In the genomic region with DNA sequence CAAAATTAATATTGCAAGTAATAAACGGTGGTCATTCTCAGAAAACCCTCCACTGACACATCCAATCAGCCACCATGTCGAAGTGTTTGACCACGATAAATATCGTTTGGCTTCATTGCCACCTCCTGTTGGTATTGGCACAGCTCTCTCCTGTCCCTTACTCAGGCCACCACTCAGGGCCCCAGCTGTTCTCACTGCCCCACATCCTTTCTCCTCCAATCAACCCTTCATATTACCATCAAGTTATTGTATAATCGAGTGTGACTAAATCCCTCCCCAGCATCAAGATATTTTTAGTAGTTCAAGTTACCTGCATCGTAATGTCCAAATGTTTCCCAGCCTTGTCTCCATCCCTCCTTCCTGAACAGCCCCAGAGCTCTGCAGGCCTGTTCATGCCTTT, we compare ENCODE assay signal across 21 cellular contexts. TPM values are rescaled to one million over a fixed set of nuclear protein-coding genes. Genes with fewer than 3 reads are reported as not detected.
DNase-seq lines count a peak whose midpoint lies in the region; ATAC-seq, FAIRE-seq and TF ChIP-seq lines count a peak whose summit lies in the region.
"Had no signal": no experiment of that assay in that cellular context is flagged by ENCODE, and none has a peak within 500 bp of the region (broad histone marks: within the 10 kb centered on the region; RNA-seq: fewer than 3 reads in every experiment).

No MANE protein-coding gene starts in this region.

- no peak overlapping the region for H4K8ac ChIP-seq in mesenchymal stem cell (ENCODE audit: low read length)

- H3K4me3 ChIP-seq in mesenchymal stem cell (ENCODE audit: insufficient read depth in 1 of 2, low read depth in 1 of 2, low read length in 2 of 2) (no peak overlapping the region), gastroesophageal sphincter (no peak overlapping the region)
- H3K4me3 ChIP-seq: Peyer's patch had no signal

- H2AK5ac ChIP-seq in mesenchymal stem cell (ENCODE audit: low read length, severe bottlenecking): peak overlapping the region; percentile 49

- ATAC-seq in T-helper 17 cell: no peak
- no peak for ATAC-seq in stimulated activated naive B cell treated with anti-CD40 and anti-IgM and Interleukin-4, amounts not matched to agents 10 μg/mL and 1 μg/mL and 100 μg/mL, for 72 hours (replicated peaks)
- no peak for ATAC-seq in gastroesophageal sphincter
- ATAC-seq: Right ventricle myocardium inferior had no signal

- no peak for TF ChIP-seq POLR2A in gastroesophageal sphincter (IDR thresholded peaks at IDR 0.05)

- H3K14ac ChIP-seq in mesenchymal stem cell (ENCODE audit: low read length in 2 of 2): no peak overlapping the region

- H3K4me2 ChIP-seq in mesenchymal stem cell (ENCODE audit: low read length, poor library complexity, severe bottlenecking): no peak overlapping the region

- no peak overlapping the region for H4K91ac ChIP-seq in mesenchymal stem cell (ENCODE audit: low read length)

- H3K27ac Mint-ChIP-seq in activated naive CD4-positive, alpha-beta T cell treated with anti-CD3 and anti-CD28 coated beads, Interleukin-2, amount 50 U/mL, for 24 hours: peak overlapping the region; percentile 57
- H3K27ac Mint-ChIP-seq in T-helper 17 cell: peak overlapping the region; percentile 57
- H3K27ac Mint-ChIP-seq in stimulated activated naive B cell treated with anti-CD40 and anti-IgM and Interleukin-4, amounts not matched to agents 10 μg/mL and 1 μg/mL and 100 μg/mL, for 72 hours: peak overlapping the region; percentile 44
- H3K27ac Mint-ChIP-seq: CD14-positive monocyte had no signal

- H2BK15ac ChIP-seq in mesenchymal stem cell (ENCODE audit: low read depth, poor library complexity, severe bottlenecking): no peak overlapping the region

- H3K27me3 ChIP-seq in mesenchymal stem cell (ENCODE audit: control insufficient read depth in 1 of 2, insufficient read depth in 1 of 2, low read length in 2 of 2) (no peaks in the 10 kb centered on the region), gastroesophageal sphincter (no peaks in the 10 kb centered on the region)
- H3K27me3 ChIP-seq: Peyer's patch had no signal

- no peaks in the 10 kb centered on the region for H3K9me3 ChIP-seq in T-helper 17 cell (ENCODE audit: control insufficient read depth, low read length, poor library complexity, severe bottlenecking)
- no peaks in the 10 kb centered on the region for H3K9me3 ChIP-seq in mesenchymal stem cell (ENCODE audit: control insufficient read depth, low read length)
- no peaks in the 10 kb centered on the region for H3K9me3 ChIP-seq in gastroesophageal sphincter
- H3K9me3 ChIP-seq: Peyer's patch had no signal

- no peak overlapping the region for H3K18ac ChIP-seq in mesenchymal stem cell (ENCODE audit: low read depth in 1 of 2, low read length in 2 of 2)

- H2BK5ac ChIP-seq in mesenchymal stem cell (ENCODE audit: low read depth, low read length, poor library complexity, severe bottlenecking): no peak overlapping the region

- TF ChIP-seq EP300 in gastroesophageal sphincter (IDR thresholded peaks at IDR 0.05): no peak

- no peaks in the 10 kb centered on the region for H3K9me3 Mint-ChIP-seq in activated naive CD4-positive, alpha-beta T cell treated with anti-CD3 and anti-CD28 coated beads, Interleukin-2, amount 50 U/mL, for 24 hours
- H3K9me3 Mint-ChIP-seq in stimulated activated naive B cell treated with anti-CD40 and anti-IgM and Interleukin-4, amounts not matched to agents 10 μg/mL and 1 μg/mL and 100 μg/mL, for 72 hours: no peaks in the 10 kb centered on the region

- H3K4me1 Mint-ChIP-seq in activated naive CD4-positive, alpha-beta T cell treated with anti-CD3 and anti-CD28 coated beads, Interleukin-2, amount 50 U/mL, for 24 hours: peaks cover 46% of the 10 kb centered on the region
- H3K4me1 Mint-ChIP-seq in T-helper 17 cell: peaks cover 22% of the 10 kb centered on the region
- H3K4me1 Mint-ChIP-seq in stimulated activated naive B cell treated with anti-CD40 and anti-IgM and Interleukin-4, amounts not matched to agents 10 μg/mL and 1 μg/mL and 100 μg/mL, for 72 hours: peaks cover 32 to 39% of the 10 kb centered on the region in 2 donors

- H3K27me3 Mint-ChIP-seq in activated naive CD4-positive, alpha-beta T cell treated with anti-CD3 and anti-CD28 coated beads, Interleukin-2, amount 50 U/mL, for 24 hours: no peaks in the 10 kb centered on the region
- H3K27me3 Mint-ChIP-seq in T-helper 17 cell: no peaks in the 10 kb centered on the region
- peaks cover 0 to 9% of the 10 kb centered on the region in 2 donors for H3K27me3 Mint-ChIP-seq in stimulated activated naive B cell treated with anti-CD40 and anti-IgM and Interleukin-4, amounts not matched to agents 10 μg/mL and 1 μg/mL and 100 μg/mL, for 72 hours

- no peak for FAIRE-seq in GM19239 (lab: Jason Lieb, UNC)
- FAIRE-seq: H54 had no signal

- no peak overlapping the region for H3K4me3 Mint-ChIP-seq in activated naive CD4-positive, alpha-beta T cell treated with anti-CD3 and anti-CD28 coated beads, Interleukin-2, amount 50 U/mL, for 24 hours
- no peak overlapping the region for H3K4me3 Mint-ChIP-seq in T-helper 17 cell
- no peak overlapping the region for H3K4me3 Mint-ChIP-seq in stimulated activated naive B cell treated with anti-CD40 and anti-IgM and Interleukin-4, amounts not matched to agents 10 μg/mL and 1 μg/mL and 100 μg/mL, for 72 hours
- H3K4me3 Mint-ChIP-seq: CD14-positive monocyte had no signal

- peaks cover 9% of the 10 kb centered on the region for H3K79me1 ChIP-seq in mesenchymal stem cell (replicated peaks; ENCODE audit: low read length, poor library complexity, severe bottlenecking)

- H2BK12ac ChIP-seq in mesenchymal stem cell (ENCODE audit: low read length in 2 of 2): no peak overlapping the region

- H3K4ac ChIP-seq in mesenchymal stem cell (ENCODE audit: low read depth in 1 of 2, low read length in 2 of 2): no peak overlapping the region

- TF ChIP-seq CTCF in gastroesophageal sphincter (IDR thresholded peaks at IDR 0.05): no peak

- H2BK120ac ChIP-seq in mesenchymal stem cell (ENCODE audit: low read depth, low read length): no peak overlapping the region

- no peak overlapping the region for H3K23ac ChIP-seq in mesenchymal stem cell (ENCODE audit: low read length in 2 of 2)

- H2AFZ ChIP-seq in mesenchymal stem cell (ENCODE audit: low read depth, low read length): no peak overlapping the region

- 94% methylated on average over 6 of the region's 6 CpGs for WGBS in mesenchymal stem cell
- 86 to 94% methylated on average over 6 of the region's 6 CpGs for WGBS in gastroesophageal sphincter (ENCODE audit: low coverage in 1 of 2), 2 donors

- H3K36me3 ChIP-seq in mesenchymal stem cell (ENCODE audit: control insufficient read depth in 1 of 2, insufficient read depth in 2 of 2, low read depth in 1 of 2, low read length in 2 of 2) (no peaks in the 10 kb centered on the region), gastroesophageal sphincter (no peaks in the 10 kb centered on the region)
- H3K36me3 ChIP-seq: Peyer's patch had no signal

- H3K9ac ChIP-seq in mesenchymal stem cell (ENCODE audit: low read length): no peak overlapping the region

- H3K27ac ChIP-seq in mesenchymal stem cell (ENCODE audit: low read length, poor library complexity, severe bottlenecking): no peak overlapping the region
- no peak overlapping the region for H3K27ac ChIP-seq in gastroesophageal sphincter
- H3K27ac ChIP-seq: Peyer's patch had no signal

- peaks cover 1% of the 10 kb centered on the region for H3K36me3 Mint-ChIP-seq in activated naive CD4-positive, alpha-beta T cell treated with anti-CD3 and anti-CD28 coated beads, Interleukin-2, amount 50 U/mL, for 24 hours
- H3K36me3 Mint-ChIP-seq in T-helper 17 cell (ENCODE audit: low read depth): peaks cover 7% of the 10 kb centered on the region
- no peaks in the 10 kb centered on the region for H3K36me3 Mint-ChIP-seq in stimulated activated naive B cell treated with anti-CD40 and anti-IgM and Interleukin-4, amounts not matched to agents 10 μg/mL and 1 μg/mL and 100 μg/mL, for 72 hours

- DNase-seq in activated naive CD4-positive, alpha-beta T cell treated with anti-CD3 and anti-CD28 coated beads, Interleukin-2, amount 50 U/mL, for 16 hours: no peak
- DNase-seq in T-helper 17 cell (no peak), mesenchymal stem cell (no peak), GM19239 (ENCODE audit: insufficient read length, low spot score) (no peak), NCI-H69 (lab: John Stamatoyannopoulos, UW) (no peak)
- no peak for DNase-seq in stimulated activated naive B cell treated with anti-CD40 and anti-IgM and Interleukin-4, amounts not matched to agents 10 μg/mL and 1 μg/mL and 100 μg/mL, for 72 hours
- DNase-seq: AML-193, DMS79, Kasumi-1, NCI-H1048, NCI-H1417 treated with DMSO at 0.1 percent for 48 hours, NCI-H187 treated with DMSO at 0.1 percent for 48 hours, NCI-H2227 treated with DMSO at 0.1 percent for 48 hours, NCI-H510A, NCI-H748 treated with DMSO at 0.1 percent for 48 hours, Peyer's patch had no signal

- H3K4me1 ChIP-seq in mesenchymal stem cell (ENCODE audit: control insufficient read depth, insufficient read depth, low read depth, low read length) (peaks cover 9% of the 10 kb centered on the region), gastroesophageal sphincter (peaks cover 0 to 40% (median 0%) of the 10 kb centered on the region in 3 donors)

RNA-seq across cellular contexts. Expression of gene SACS, which starts 50.4 kb away (rescaled TPM):
- total RNA-seq in T-helper 17 cell: 10 to 100 TPM; 15.5 to 19.1 TPM
- 7.1 TPM for polyA plus RNA-seq in mesenchymal stem cell (2013, experiment 1 of 2)
- 6.5 TPM for polyA plus RNA-seq in mesenchymal stem cell (2013, experiment 2 of 2)
- total RNA-seq in gastroesophageal sphincter: 10 to 100 TPM; 60.8 to 77.5 (median 65.4) TPM
